Comparison of ENCODE assay signal across 8 cellular contexts in the genomic region with DNA sequence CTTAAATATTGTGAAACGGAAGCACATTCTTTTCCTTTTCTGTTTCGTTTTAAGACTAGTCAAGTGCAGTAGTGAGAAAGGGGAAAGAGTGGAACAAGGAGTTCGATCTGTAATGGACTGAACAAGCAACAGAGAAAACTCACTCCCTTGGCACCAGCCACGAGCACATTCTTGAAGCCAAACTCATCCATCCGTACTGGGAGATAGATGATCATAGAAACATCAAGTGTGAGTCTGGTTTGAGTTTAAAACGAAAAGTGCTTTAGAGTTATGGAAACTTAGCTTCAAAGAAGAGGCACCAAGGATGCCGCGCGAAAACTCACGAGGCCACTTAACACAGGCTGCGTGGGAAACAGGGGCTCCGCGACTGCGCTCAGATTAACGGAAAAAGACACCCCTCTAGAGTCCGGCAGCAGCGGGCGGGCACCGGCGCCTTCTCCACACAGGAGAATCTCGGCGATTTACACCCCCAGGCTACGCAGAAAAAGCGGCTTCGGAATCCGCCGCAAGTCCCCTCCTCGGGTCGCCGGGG. TPM values are rescaled to one million over a fixed set of nuclear protein-coding genes. Genes with fewer than 3 reads are reported as not detected.
DNase-seq lines count a peak whose midpoint lies in the region; ATAC-seq and TF ChIP-seq lines count a peak whose summit lies in the region.

No MANE protein-coding gene starts in this region.

- H3K27me3 ChIP-seq in Karpas-422 (ENCODE audit: low read length), result no peaks in the 10 kb centered on the region

- H2AFZ ChIP-seq in Karpas-422 (ENCODE audit: low read length), result peak overlapping the region; percentile 71; the same call in 1 of the 2 replicates

- H3K4me2 ChIP-seq in Karpas-422 (ENCODE audit: low read depth, low read length, poor library complexity, severe bottlenecking), result peak overlapping the region; percentile 74

- peaks cover 10% of the 10 kb centered on the region for H3K4me1 ChIP-seq in Karpas-422 (ENCODE audit: low read length)

- DNase-seq in Karpas-422 (no peak), Right ventricle myocardium superior (peak; percentile 48), pons (ENCODE audit: low spot score) (peak; percentile 56), NCI-H2107 treated with DMSO at 0.1 percent for 48 hours (lab: John Stamatoyannopoulos, UW; ENCODE audit: unreplicated experiment) (no peak), GF-D8 (lab: John Stamatoyannopoulos, UW) (no peak)
- no peak for DNase-seq in activated naive CD4-positive, alpha-beta T cell treated with anti-CD3 and anti-CD28 coated beads, Interleukin-2, amount 50 U/mL, for 72 hours (ENCODE audit: low spot score in 2 of 2)

- intact Hi-C loops in Right ventricle myocardium superior (cut with DNase I), result no loop called here

- ATAC-seq in activated naive CD4-positive, alpha-beta T cell treated with anti-CD3 and anti-CD28 coated beads, Interleukin-2, amount 50 U/mL, for 72 hours, result peak in 1 of 2 donors; percentile 2
- peak; percentile 12 for ATAC-seq in Right ventricle myocardium superior (ENCODE audit: poor library complexity)

- no peaks in the 10 kb centered on the region for H3K9me3 Mint-ChIP-seq in activated naive CD4-positive, alpha-beta T cell treated with anti-CD3 and anti-CD28 coated beads, Interleukin-2, amount 50 U/mL, for 72 hours

- no peaks in the 10 kb centered on the region for H3K36me3 ChIP-seq in Karpas-422 (ENCODE audit: insufficient read depth, low read length)

- peaks cover 5 to 7% of the 10 kb centered on the region in 2 donors for H3K36me3 Mint-ChIP-seq in activated naive CD4-positive, alpha-beta T cell treated with anti-CD3 and anti-CD28 coated beads, Interleukin-2, amount 50 U/mL, for 72 hours

- H3K27ac Mint-ChIP-seq in activated naive CD4-positive, alpha-beta T cell treated with anti-CD3 and anti-CD28 coated beads, Interleukin-2, amount 50 U/mL, for 72 hours, result peak overlapping the region; percentile 75 to 95

- TF ChIP-seq CTCF in 22Rv1 (IDR thresholded peaks at IDR 0.05), result no peak
- no peak for TF ChIP-seq CTCF in GM12875 (IDR thresholded peaks at IDR 0.05; ENCODE audit: borderline replicate concordance, insufficient read depth, low read depth, low read length)

- no peaks in the 10 kb centered on the region for H3K9me3 ChIP-seq in Karpas-422 (ENCODE audit: low read length)

- peak overlapping the region; percentile 19 for H3K4me3 ChIP-seq in GM12875 (ENCODE audit: low read depth, low read length)
- peak overlapping the region; percentile 65; the same call in 1 of the 2 replicates for H3K4me3 ChIP-seq in Karpas-422 (ENCODE audit: low read length)

- no peaks in the 10 kb centered on the region for H3K9me2 ChIP-seq in Karpas-422 (replicated peaks; ENCODE audit: insufficient read depth, low read length)

- no peaks in the 10 kb centered on the region for H4K20me1 ChIP-seq in Karpas-422 (ENCODE audit: insufficient read depth, low read depth, low read length)

- H3K79me2 ChIP-seq in Karpas-422 (ENCODE audit: low read length), result no peaks in the 10 kb centered on the region

- H3K27ac ChIP-seq in 22Rv1 (peak overlapping the region; percentile 46), Karpas-422 (ENCODE audit: low read length) (no peak overlapping the region)

- peak overlapping the region; percentile 67 for H3K9ac ChIP-seq in Karpas-422 (ENCODE audit: low read length)

RNA-seq across cellular contexts. Expression of gene FAM53A, which starts 0.7 kb away (rescaled TPM):
- 1.5 and 3.6 TPM in 2 replicates for total RNA-seq in Karpas-422 (2014; rRNA removed; shearing (Covaris generic); ENCODE audit: low replicate concordance)
- 1 to 10 TPM; 3.0 to 5.4 TPM for total RNA-seq in activated naive CD4-positive, alpha-beta T cell treated with anti-CD3 and anti-CD28 coated beads, Interleukin-2, amount 50 U/mL, for 72 hours
- total RNA-seq in Right ventricle myocardium superior, result 1.0 TPM

RNA-seq across cellular contexts. Expression of gene SLBP, which starts 28.7 kb away (rescaled TPM):
- total RNA-seq in Karpas-422 (2014; rRNA removed; shearing (Covaris generic); ENCODE audit: low replicate concordance), result 82.1 and 92.4 TPM in 2 replicates
- 100 to 1,000 TPM in 1 of 2 donors, 10 to 100 TPM in 1; 73.0 to 110 TPM for total RNA-seq in activated naive CD4-positive, alpha-beta T cell treated with anti-CD3 and anti-CD28 coated beads, Interleukin-2, amount 50 U/mL, for 72 hours
- 12.6 TPM for total RNA-seq in Right ventricle myocardium superior

RNA-seq across cellular contexts. Expression of gene TMEM129, which starts 37.7 kb away (rescaled TPM):
- 21.8 and 39.4 TPM in 2 replicates for total RNA-seq in Karpas-422 (2014; rRNA removed; shearing (Covaris generic); ENCODE audit: low replicate concordance)
- total RNA-seq in activated naive CD4-positive, alpha-beta T cell treated with anti-CD3 and anti-CD28 coated beads, Interleukin-2, amount 50 U/mL, for 72 hours, result 10 to 100 TPM; 12.7 to 14.9 TPM
- 28.6 TPM for total RNA-seq in Right ventricle myocardium superior

RNA-seq across cellular contexts. Expression of gene TACC3, which starts 37.9 kb away (rescaled TPM):
- total RNA-seq in Karpas-422 (2014; rRNA removed; shearing (Covaris generic); ENCODE audit: low replicate concordance), result 22.0 and 37.6 TPM in 2 replicates
- 100 to 1,000 TPM; 195 to 295 TPM for total RNA-seq in activated naive CD4-positive, alpha-beta T cell treated with anti-CD3 and anti-CD28 coated beads, Interleukin-2, amount 50 U/mL, for 72 hours
- total RNA-seq in Right ventricle myocardium superior, result 7.0 TPM

Comparison
In these comparisons a context has a peak if more than half of its experiments do, and no peak if none do; other contexts are left out.
1. DNase-seq: peak in Right ventricle myocardium superior (single experiment) and pons (single experiment); none in Karpas-422 (single experiment), activated naive CD4-positive, alpha-beta T cell treated with anti-CD3 and anti-CD28 coated beads, Interleukin-2, amount 50 U/mL, for 72 hours (0 of 2), NCI-H2107 treated with DMSO at 0.1 percent for 48 hours (single experiment) and GF-D8 (single experiment).